16 cellular contexts compared by ENCODE assay signal in genomic region chr4:143701365-143701764, GRCh38. TPM values are rescaled to one million over a fixed set of nuclear protein-coding genes. Genes with fewer than 3 reads are reported as not detected.
DNase-seq lines count a peak whose midpoint lies in the region; FAIRE-seq and TF ChIP-seq lines count a peak whose summit lies in the region.
"Had no signal": no experiment of that assay in that cellular context is flagged by ENCODE, and none has a peak within 500 bp of the region (broad histone marks: within the 10 kb centered on the region; RNA-seq: fewer than 3 reads in every experiment).

No MANE protein-coding gene starts in this region.

- DNase-seq in activated CD4-positive, alpha-beta T cell treated with anti-CD3 and anti-CD28 coated beads, Interleukin-2, amount 10 ng/mL, durations not matched to agents 24 days and 14 days, result peak; percentile 59
- DNase-seq in activated CD4-positive, alpha-beta T cell treated with anti-CD3 and anti-CD28 coated beads, Interleukin-2, amount 50 U/mL, for 1 hour, result no peak
- DNase-seq in mammary epithelial cell, result no peak
- no peak for DNase-seq in HuH-7.5 (ENCODE audit: low spot score)
- DNase-seq in HT-29 (ENCODE audit: low spot score), result no peak
- DNase-seq in GM12891 (ENCODE audit: insufficient read length, low spot score), result no peak
- DNase-seq: DMS 273 treated with DMSO at 0.1 percent for 48 hours, NCI-H1092, NCI-H446 treated with DMSO at 0.1 percent for 48 hours, Right ventricle myocardium superior, substantia nigra had no signal

- H4K20me1 ChIP-seq in mammary epithelial cell (ENCODE audit: insufficient read depth, low read length), result peaks cover 2% of the 10 kb centered on the region

- CTCF ChIA-PET in mammary epithelial cell (lab: Charles Lee; ENCODE audit: low non-redundant PET), result no interaction called here

- H3K27me3 ChIP-seq in mammary epithelial cell (ENCODE audit: insufficient read depth, low read length) (peaks cover 37% of the 10 kb centered on the region), parathyroid adenoma (ENCODE audit: control insufficient read depth, insufficient read depth, low read length) (no peaks in the 10 kb centered on the region)

- peak overlapping the region; percentile 62 for H3K27ac ChIP-seq in KOPT-K1 (ENCODE audit: low read depth, low read length, poor library complexity, severe bottlenecking)
- H3K27ac ChIP-seq in mammary epithelial cell (ENCODE audit: insufficient read depth, low read depth, low read length), result no peak overlapping the region
- no peak overlapping the region for H3K27ac ChIP-seq in parathyroid adenoma

- H3K4me3 Mint-ChIP-seq in activated CD4-positive, alpha-beta T cell treated with anti-CD3 and anti-CD28 coated beads, Interleukin-2, amount 10 ng/mL, durations not matched to agents 24 days and 14 days, result peak overlapping the region; percentile 76

- H3K79me2 ChIP-seq in mammary epithelial cell (ENCODE audit: insufficient read depth, low read length) (no peaks in the 10 kb centered on the region), parathyroid adenoma (no peaks in the 10 kb centered on the region)

- H3K4me1 Mint-ChIP-seq in activated CD4-positive, alpha-beta T cell treated with anti-CD3 and anti-CD28 coated beads, Interleukin-2, amount 10 ng/mL, durations not matched to agents 24 days and 14 days, result peaks cover 6% of the 10 kb centered on the region

- in situ Hi-C loops in mammary epithelial cell (cut with MboI; ENCODE audit: low sequenced_read_pairs in 2 of 2), result no loop called here

- H3K4me2 ChIP-seq in mammary epithelial cell (ENCODE audit: insufficient read depth, low read depth, low read length) (peak overlapping the region; percentile 13), parathyroid adenoma (ENCODE audit: low read length) (peak overlapping the region; percentile 65)

- H3K36me3 ChIP-seq in KOPT-K1 (ENCODE audit: insufficient read depth, low read length) (no peaks in the 10 kb centered on the region), mammary epithelial cell (ENCODE audit: insufficient read depth, low read length) (no peaks in the 10 kb centered on the region), parathyroid adenoma (ENCODE audit: control insufficient read depth, insufficient read depth, low read length) (no peaks in the 10 kb centered on the region)

- no TSS peak for BruUV-seq in mammary epithelial cell (replicated peaks; lab: Mats Ljungman, UMichigan)

- intact Hi-C loops in activated CD4-positive, alpha-beta T cell treated with anti-CD3 and anti-CD28 coated beads, Interleukin-2, amount 10 ng/mL, durations not matched to agents 24 days and 14 days (cut with micrococcal nuclease), result no loop called here
- intact Hi-C loops in mammary epithelial cell (cut with micrococcal nuclease), result loop anchor here (10.0 kb wide), 1 partner anchor 87 kb away; no protein-coding TSS in a partner anchor

- no peaks in the 10 kb centered on the region for H3K36me3 Mint-ChIP-seq in activated CD4-positive, alpha-beta T cell treated with anti-CD3 and anti-CD28 coated beads, Interleukin-2, amount 10 ng/mL, durations not matched to agents 24 days and 14 days (ENCODE audit: low read depth)

- H3K4me3 ChIP-seq in mammary epithelial cell (replicated peaks in 1 of 3; ENCODE audit: insufficient read depth in 1 of 3, low read depth in 2 of 3, low read length in 3 of 3) (no peak overlapping the region), parathyroid adenoma (ENCODE audit: low read depth, low read length) (peak overlapping the region; percentile 40)
- H3K4me3 ChIP-seq: GM12878 had no signal

- H3K9me3 Mint-ChIP-seq in activated CD4-positive, alpha-beta T cell treated with anti-CD3 and anti-CD28 coated beads, Interleukin-2, amount 10 ng/mL, durations not matched to agents 24 days and 14 days, result peaks cover 9% of the 10 kb centered on the region

- H3K9ac ChIP-seq in mammary epithelial cell (ENCODE audit: insufficient read depth, low read length), result no peak overlapping the region
- H3K9ac ChIP-seq in parathyroid adenoma, result no peak overlapping the region

- dilution Hi-C loops in mammary epithelial cell (cut with HindIII; ENCODE audit: low sequenced_read_pairs), result no loop called here

- H2AFZ ChIP-seq in mammary epithelial cell (ENCODE audit: low read depth, low read length) (no peak overlapping the region), parathyroid adenoma (no peak overlapping the region)

- H3K4me1 ChIP-seq in mammary epithelial cell (ENCODE audit: insufficient read depth, low read length), result peaks cover 5% of the 10 kb centered on the region
- H3K4me1 ChIP-seq in parathyroid adenoma, result no peaks in the 10 kb centered on the region

- peaks cover 38% of the 10 kb centered on the region for H3K27me3 Mint-ChIP-seq in activated CD4-positive, alpha-beta T cell treated with anti-CD3 and anti-CD28 coated beads, Interleukin-2, amount 10 ng/mL, durations not matched to agents 24 days and 14 days

- WGBS in mammary epithelial cell (ENCODE audit: low coverage, missing lambda C conversion rate), result 14% methylated on average over 6 of the region's 6 CpGs

- no peak overlapping the region for H3K27ac Mint-ChIP-seq in activated CD4-positive, alpha-beta T cell treated with anti-CD3 and anti-CD28 coated beads, Interleukin-2, amount 10 ng/mL, durations not matched to agents 24 days and 14 days

- H3K9me3 ChIP-seq in KOPT-K1 (ENCODE audit: insufficient read depth, low read length, poor library complexity, severe bottlenecking) (no peaks in the 10 kb centered on the region), mammary epithelial cell (replicated peaks; ENCODE audit: insufficient read depth, low read length) (no peaks in the 10 kb centered on the region), parathyroid adenoma (ENCODE audit: control insufficient read depth, low read length) (no peaks in the 10 kb centered on the region)

- TF ChIP-seq CTCF in mammary epithelial cell (conservative IDR thresholded peaks at IDR 0.05 in 1 of 2, IDR thresholded peaks at IDR 0.05 in 1 of 2; ENCODE audit: extremely low read depth in 1 of 2, insufficient read depth in 1 of 2, low read depth in 1 of 2, low read length in 2 of 2), result no peak
- no peak for TF ChIP-seq CTCF in parathyroid adenoma (IDR thresholded peaks at IDR 0.05)

- no peak for TF ChIP-seq POLR2A in GM12891 (IDR thresholded peaks at IDR 0.05; ENCODE audit: low read depth, low read length)

- FAIRE-seq in GM12891 (lab: Jason Lieb, UNC), result no peak
- FAIRE-seq: A204.1, GM12878 had no signal

TF ChIP-seq in GM12891, 5 proteins besides CTCF, POLR2A, EP300 and RAD21:
- no peak for TF ChIP-seq SPI1 (IDR thresholded peaks at IDR 0.05; ENCODE audit: low read depth, low read length)
- no peak for TF ChIP-seq TAF1 (IDR thresholded peaks at IDR 0.05; ENCODE audit: low read depth, low read length)
- no peak for TF ChIP-seq POU2F2 (IDR thresholded peaks at IDR 0.05; ENCODE audit: low read depth, low read length)
- TF ChIP-seq POLR2AphosphoS5 (IDR thresholded peaks at IDR 0.05; ENCODE audit: low read depth, low read length), result no peak
- no peak for TF ChIP-seq PAX5 (IDR thresholded peaks at IDR 0.05; ENCODE audit: insufficient read depth, low read length, severe bottlenecking)

RNA-seq across cellular contexts. Expression of gene FREM3, which starts 0.9 kb away (rescaled TPM):
- total RNA-seq in activated CD4-positive, alpha-beta T cell treated with anti-CD3 and anti-CD28 coated beads, Interleukin-2, amount 10 ng/mL, durations not matched to agents 24 days and 14 days, result not detected in 2 replicates
- not detected for total RNA-seq in mammary epithelial cell
- not detected for polyA plus RNA-seq in mammary epithelial cell
- not detected for polyA minus RNA-seq in mammary epithelial cell
- not detected in 2 replicates for total RNA-seq in HT-29 (2014; rRNA removed; shearing (Covaris generic))
- not detected for polyA plus RNA-seq in GM12891 (2012; ENCODE audit: low read depth, missing spikeins)
- total RNA-seq: GM12878, mesenteric fat pad had no signal
- polyA plus RNA-seq: GM12878 had no signal
